ENCODE assay signal across 8 cellular contexts in genomic region chr10:61899997-61900828, GRCh38. TPM values are rescaled to one million over a fixed set of nuclear protein-coding genes. Genes with fewer than 3 reads are reported as not detected.
DNase-seq lines count a peak whose midpoint lies in the region; ATAC-seq and TF ChIP-seq lines count a peak whose summit lies in the region.

No MANE protein-coding gene starts in this region.

- CTCF ChIA-PET in activated naive CD4-positive, alpha-beta T cell treated with anti-CD3 and anti-CD28 coated beads, Interleukin-2, amount 10 ng/mL, durations not matched to agents 7 days and 5 days (lab: Charles Lee), result interaction anchor here (1.0 to 4.0 kb wide), 8 partner anchors 41 to 366 kb away, joined by 3 to 19 read pairs (median 8); no protein-coding TSS in a partner anchor

- H3K4me1 Mint-ChIP-seq in activated naive CD4-positive, alpha-beta T cell treated with anti-CD3 and anti-CD28 coated beads, Interleukin-2, amount 10 ng/mL, durations not matched to agents 7 days and 5 days, result peaks cover 47% of the 10 kb centered on the region

- no peaks in the 10 kb centered on the region for H3K9me3 Mint-ChIP-seq in activated naive CD4-positive, alpha-beta T cell treated with anti-CD3 and anti-CD28 coated beads, Interleukin-2, amount 10 ng/mL, durations not matched to agents 7 days and 5 days

- ATAC-seq in GM21576 (IDR thresholded peaks at IDR 0.05; ENCODE audit: unreplicated experiment), result peak; percentile 30

- no peaks in the 10 kb centered on the region for H3K27me3 Mint-ChIP-seq in activated naive CD4-positive, alpha-beta T cell treated with anti-CD3 and anti-CD28 coated beads, Interleukin-2, amount 10 ng/mL, durations not matched to agents 7 days and 5 days

- DNase-seq in EL, result peak; percentile 75
- DNase-seq in KBM-7, result peak; percentile 87
- peak; percentile 79 for DNase-seq in activated naive CD4-positive, alpha-beta T cell treated with anti-CD3 and anti-CD28 coated beads, Interleukin-2, amount 10 ng/mL, durations not matched to agents 7 days and 5 days
- peak; percentile 66 for DNase-seq in globus pallidus (ENCODE audit: low spot score)
- DNase-seq in nucleus accumbens (lab: John Stamatoyannopoulos, UW), result peak in 44 of 56 donors; percentile 3 to 70 (median 36)
- DNase-seq in iPS-NIHi7 (ENCODE audit: extremely low spot score), result no peak

- peak overlapping the region; percentile 99 for H3K27ac Mint-ChIP-seq in activated naive CD4-positive, alpha-beta T cell treated with anti-CD3 and anti-CD28 coated beads, Interleukin-2, amount 10 ng/mL, durations not matched to agents 7 days and 5 days

- H3K4me3 Mint-ChIP-seq in activated naive CD4-positive, alpha-beta T cell treated with anti-CD3 and anti-CD28 coated beads, Interleukin-2, amount 10 ng/mL, durations not matched to agents 7 days and 5 days, result peak overlapping the region; percentile 94

- in situ Hi-C loops in KBM-7 (cut with MboI; ENCODE audit: low pct_unique_long_range_greater_than_20kb, low sequenced_read_pairs), result no loop called here

- H3K36me3 Mint-ChIP-seq in activated naive CD4-positive, alpha-beta T cell treated with anti-CD3 and anti-CD28 coated beads, Interleukin-2, amount 10 ng/mL, durations not matched to agents 7 days and 5 days, result peaks cover 16% of the 10 kb centered on the region

TF ChIP-seq in PFSK-1, 5 proteins besides CTCF, POLR2A, EP300 and RAD21:
- 0 out of 2 replicates have a peak, but pooled peaks have one; percentile 31 for TF ChIP-seq POLR2AphosphoS5 (IDR thresholded peaks at IDR 0.05; ENCODE audit: low read depth, low read length)
- no peak for TF ChIP-seq TAF1 (IDR thresholded peaks at IDR 0.05; ENCODE audit: borderline replicate concordance, insufficient read depth, low read length)
- no peak for TF ChIP-seq REST (IDR thresholded peaks at IDR 0.05; ENCODE audit: insufficient read depth in 1 of 2, low read depth in 2 of 2, low read length in 2 of 2)
- peak; percentile 31 for TF ChIP-seq FOXP2 (optimal IDR thresholded peaks at IDR 0.05; ENCODE audit: borderline replicate concordance, extremely low read depth, extremely low read length, insufficient read depth)

RNA-seq across cellular contexts. Expression of gene ARID5B, which starts 1.3 kb away (rescaled TPM):
- polyA plus RNA-seq in PFSK-1 (2012; ENCODE audit: insufficient read length, low read depth), result 2.7 TPM
